ENCODE assay signal across 1 cellular context in the genomic region with DNA sequence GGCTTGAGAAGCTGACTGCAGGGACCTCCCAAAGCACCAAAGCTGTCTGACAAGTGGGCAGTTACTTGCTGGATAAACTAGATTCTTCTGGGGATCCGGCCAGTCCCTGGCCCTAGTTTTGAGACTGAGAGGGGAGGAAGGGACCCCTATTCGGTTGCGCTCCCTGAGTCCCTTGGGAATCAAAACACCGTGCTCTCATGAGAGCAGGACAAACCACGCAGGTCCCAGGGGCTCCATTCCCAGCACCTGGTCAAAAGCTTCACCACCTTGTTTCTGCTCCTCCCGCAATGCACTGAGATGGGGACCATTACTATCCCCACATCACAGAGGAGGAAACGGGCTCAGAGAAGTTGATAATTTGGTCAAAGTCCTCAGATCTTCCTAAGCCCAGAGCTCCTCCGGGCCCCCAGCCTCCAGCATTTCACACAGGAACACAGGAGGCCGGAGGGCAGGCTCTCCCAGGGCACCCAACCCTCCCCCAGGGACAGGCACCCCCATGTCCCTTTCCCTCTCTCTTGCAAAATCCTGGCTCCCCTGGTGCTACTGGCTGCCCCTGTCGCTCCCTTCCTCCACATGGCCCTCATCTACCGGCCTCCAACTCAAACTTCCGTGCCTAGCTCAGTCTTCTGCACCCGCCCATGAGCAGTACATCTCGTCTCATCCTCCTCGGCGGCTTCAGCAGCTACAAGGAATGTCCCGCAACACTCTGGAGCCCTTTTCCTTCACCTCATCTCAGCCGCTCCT.
TF ChIP-seq lines count a peak whose summit lies in the region.

No MANE protein-coding gene starts in this region.

TF ChIP-seq in endothelial cell of umbilical vein, 7 proteins besides CTCF, POLR2A, EP300 and RAD21:
- TF ChIP-seq GATA2 (IDR thresholded peaks at IDR 0.05; ENCODE audit: insufficient read depth, insufficient read length, low read depth, low read length) (no peak), POLR2AphosphoS5 (IDR thresholded peaks at IDR 0.05; ENCODE audit: insufficient read depth, low read depth, low read length) (no peak), JUN (IDR thresholded peaks at IDR 0.05; ENCODE audit: borderline replicate concordance, insufficient read depth, insufficient read length, low read depth) (no peak), MYC (IDR thresholded peaks at IDR 0.05; ENCODE audit: low read depth, low read length) (no peak), EZH2 (IDR thresholded peaks at IDR 0.05; ENCODE audit: borderline replicate concordance, low read depth, low read length, severe bottlenecking) (no peak), FOS (IDR thresholded peaks at IDR 0.05; ENCODE audit: borderline replicate concordance, insufficient read depth, low read length) (no peak)
- TF ChIP-seq, protein P1, sequence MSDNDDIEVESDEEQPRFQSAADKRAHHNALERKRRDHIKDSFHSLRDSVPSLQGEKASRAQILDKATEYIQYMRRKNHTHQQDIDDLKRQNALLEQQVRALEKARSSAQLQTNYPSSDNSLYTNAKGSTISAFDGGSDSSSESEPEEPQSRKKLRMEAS (IDR thresholded peaks at IDR 0.05; ENCODE audit: insufficient read depth, insufficient read length) = no peak
